In the genomic region with DNA sequence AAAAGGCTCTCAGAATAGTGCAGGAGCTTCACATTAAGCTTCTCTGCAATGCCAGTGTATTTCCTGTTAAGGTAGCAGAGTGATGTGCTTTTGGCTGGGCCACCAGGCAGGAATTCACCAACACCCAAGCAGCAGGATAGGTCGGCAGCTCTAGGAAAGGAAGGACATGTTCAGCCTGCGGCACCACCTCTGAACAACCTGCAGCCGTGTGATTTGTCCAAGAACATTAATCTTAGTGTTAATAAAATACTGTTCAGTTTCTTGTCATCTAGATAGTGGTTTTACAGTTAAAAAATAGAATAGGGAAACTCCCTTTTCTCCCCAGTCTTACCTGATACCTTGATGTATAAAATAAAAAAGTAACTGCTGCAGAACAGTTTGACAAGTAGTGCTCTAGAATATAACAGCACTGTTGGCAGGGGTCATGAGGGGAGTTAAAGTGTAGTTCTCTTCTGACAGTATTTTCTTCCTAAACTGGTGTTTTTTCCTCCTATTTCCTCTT, we compare ENCODE assay signal across 10 cellular contexts. TPM values are rescaled to one million over a fixed set of nuclear protein-coding genes. Genes with fewer than 3 reads are reported as not detected.
DNase-seq lines count a peak whose midpoint lies in the region; ATAC-seq and TF ChIP-seq lines count a peak whose summit lies in the region.
"Had no signal": no experiment of that assay in that cellular context is flagged by ENCODE, and none has a peak within 500 bp of the region (broad histone marks: within the 10 kb centered on the region; RNA-seq: fewer than 3 reads in every experiment).

No MANE protein-coding gene starts in this region.

- H3K27me3 Mint-ChIP-seq in stimulated activated naive CD8-positive, alpha-beta T cell treated with anti-CD3 and anti-CD28 coated beads, Interleukin-15, Interleukin-2, amounts not matched to agents 100 ng/mL and 50 ng/mL, for 24 hours, result no peaks in the 10 kb centered on the region
- H3K27me3 Mint-ChIP-seq in IgD-negative memory B cell, result no peaks in the 10 kb centered on the region

- intact Hi-C loops in left cardiac atrium (cut with DNase I) (no loop called here), mucosa of descending colon (cut with DNase I, micrococcal nuclease) (no loop called here)

- no peak for DNase-seq in stimulated activated naive CD8-positive, alpha-beta T cell treated with anti-CD3 and anti-CD28 coated beads, Interleukin-15, Interleukin-2, amounts not matched to agents 100 U/mL and 50 U/mL, for 24 hours
- DNase-seq in left cardiac atrium (no peak), mucosa of descending colon (no peak), LoVo (ENCODE audit: low spot score) (no peak), NK-92 (lab: John Stamatoyannopoulos, UW; ENCODE audit: unreplicated experiment) (no peak), DMS114 treated with DMSO at 0.1 percent for 48 hours (lab: John Stamatoyannopoulos, UW; ENCODE audit: unreplicated experiment) (no peak)
- DNase-seq: NCI-H2227 treated with DMSO at 0.1 percent for 48 hours, retina had no signal

- no peaks in the 10 kb centered on the region for H3K9me3 Mint-ChIP-seq in stimulated activated naive CD8-positive, alpha-beta T cell treated with anti-CD3 and anti-CD28 coated beads, Interleukin-15, Interleukin-2, amounts not matched to agents 100 ng/mL and 50 ng/mL, for 24 hours
- no peaks in the 10 kb centered on the region for H3K9me3 Mint-ChIP-seq in IgD-negative memory B cell

- no peak for ATAC-seq in stimulated activated naive CD8-positive, alpha-beta T cell treated with anti-CD3 and anti-CD28 coated beads, Interleukin-15, Interleukin-2, amounts not matched to agents 100 U/mL and 50 U/mL, for 24 hours
- ATAC-seq in left cardiac atrium, result peak; percentile 87 to 88
- no peak for ATAC-seq in mucosa of descending colon

- H3K27ac Mint-ChIP-seq in stimulated activated naive CD8-positive, alpha-beta T cell treated with anti-CD3 and anti-CD28 coated beads, Interleukin-15, Interleukin-2, amounts not matched to agents 100 ng/mL and 50 ng/mL, for 24 hours, result peak overlapping the region; percentile 77
- H3K27ac Mint-ChIP-seq in IgD-negative memory B cell, result peak overlapping the region in 2 of 3 donors; percentile 36 to 46

- no peak overlapping the region for H3K4me3 ChIP-seq in mucosa of descending colon

- peak overlapping the region; percentile 9 for H3K4me3 Mint-ChIP-seq in stimulated activated naive CD8-positive, alpha-beta T cell treated with anti-CD3 and anti-CD28 coated beads, Interleukin-15, Interleukin-2, amounts not matched to agents 100 ng/mL and 50 ng/mL, for 24 hours
- H3K4me3 Mint-ChIP-seq in IgD-negative memory B cell, result peak overlapping the region in 3 of 4 donors; percentile 23 to 80 (median 26)

- peaks cover 86% of the 10 kb centered on the region for H3K4me1 Mint-ChIP-seq in stimulated activated naive CD8-positive, alpha-beta T cell treated with anti-CD3 and anti-CD28 coated beads, Interleukin-15, Interleukin-2, amounts not matched to agents 100 ng/mL and 50 ng/mL, for 24 hours (ENCODE audit: low read depth)
- H3K4me1 Mint-ChIP-seq in IgD-negative memory B cell, result peaks cover 63 to 69% (median 66%) of the 10 kb centered on the region in 3 donors

- TF ChIP-seq CTCF in mucosa of descending colon (IDR thresholded peaks at IDR 0.05), result no peak

- H3K36me3 Mint-ChIP-seq in stimulated activated naive CD8-positive, alpha-beta T cell treated with anti-CD3 and anti-CD28 coated beads, Interleukin-15, Interleukin-2, amounts not matched to agents 100 ng/mL and 50 ng/mL, for 24 hours (ENCODE audit: low read depth), result peaks cover 37% of the 10 kb centered on the region
- H3K36me3 Mint-ChIP-seq in IgD-negative memory B cell, result peaks cover 10% of the 10 kb centered on the region

- H3K36me3 ChIP-seq in mucosa of descending colon (ENCODE audit: low read depth), result no peaks in the 10 kb centered on the region

- no peaks in the 10 kb centered on the region for H3K9me3 ChIP-seq in mucosa of descending colon

- H3K4me1 ChIP-seq in mucosa of descending colon (ENCODE audit: low read depth), result no peaks in the 10 kb centered on the region

RNA-seq across cellular contexts. Expression of gene ZNF292, which starts 18.8 kb away (rescaled TPM):
- 37.2 TPM for polyA plus RNA-seq in IgD-negative memory B cell
- total RNA-seq in left cardiac atrium (10 to 100 TPM; 37.1 to 39.1 TPM), mucosa of descending colon (10 to 100 TPM; 40.9 to 83.2 (median 44.4) TPM)

Comparison
In these comparisons a context has a peak if more than half of its experiments do, and no peak if none do; other contexts are left out.
1. ATAC-seq: peak in left cardiac atrium (2 of 2); none in stimulated activated naive CD8-positive, alpha-beta T cell treated with anti-CD3 and anti-CD28 coated beads, Interleukin-15, Interleukin-2, amounts not matched to agents 100 U/mL and 50 U/mL, for 24 hours (single experiment) and mucosa of descending colon (single experiment).